In genomic region chr5:7437836-7438235, GRCh38 we compare ENCODE assay signal across 30 cellular contexts. TPM values are rescaled to one million over a fixed set of nuclear protein-coding genes. Genes with fewer than 3 reads are reported as not detected.
"Had no signal": no experiment of that assay in that cellular context is flagged by ENCODE, and none has a peak within 500 bp of the region (broad histone marks: within the 10 kb centered on the region; RNA-seq: fewer than 3 reads in every experiment).

No MANE protein-coding gene starts in this region.

- H3K4me3 ChIP-seq: colonic mucosa, esophagus squamous epithelium, gastroesophageal sphincter, heart right ventricle, left lung, lower lobe of right lung, mucosa of descending colon had no signal

- H3K36me3 ChIP-seq: colonic mucosa, esophagus squamous epithelium, gastroesophageal sphincter, heart right ventricle, left lung, lower lobe of right lung had no signal

- H3K4me3 Mint-ChIP-seq: dendritic cell treated with granulocyte-macrophage colony-stimulating factor and Interleukin-4, amounts not matched to agents 40 ng/mL and 50 ng/mL, for 4 days; effector memory CD8-positive, alpha-beta T cell; endodermal cell; mesothelial cell of epicardium; naive B cell; naive thymus-derived CD8-positive, alpha-beta T cell had no signal

- H3K36me3 Mint-ChIP-seq: mesothelial cell of epicardium; naive B cell; naive thymus-derived CD8-positive, alpha-beta T cell had no signal

- H3K27ac Mint-ChIP-seq: dendritic cell treated with granulocyte-macrophage colony-stimulating factor and Interleukin-4, amounts not matched to agents 40 ng/mL and 50 ng/mL, for 4 days; effector memory CD8-positive, alpha-beta T cell; endodermal cell; mesothelial cell of epicardium; naive B cell; naive thymus-derived CD8-positive, alpha-beta T cell had no signal

- H3K27me3 Mint-ChIP-seq: dendritic cell treated with granulocyte-macrophage colony-stimulating factor and Interleukin-4, amounts not matched to agents 40 ng/mL and 50 ng/mL, for 4 days; effector memory CD8-positive, alpha-beta T cell; naive B cell had no signal

- H3K27ac ChIP-seq: colonic mucosa, epithelial cell of prostate, esophagus squamous epithelium, gastroesophageal sphincter, heart right ventricle, left lung, lower lobe of right lung had no signal

- H3K4me1 Mint-ChIP-seq: endodermal cell; mesothelial cell of epicardium; naive B cell; naive thymus-derived CD8-positive, alpha-beta T cell had no signal

- ATAC-seq: effector memory CD8-positive, alpha-beta T cell; esophagus mucosa; gastroesophageal sphincter; heart right ventricle; left cardiac atrium; left lung; left ventricle myocardium superior; lower lobe of right lung; mucosa of descending colon; naive thymus-derived CD8-positive, alpha-beta T cell had no signal

- DNase-seq: colonic mucosa; cortex of kidney; effector CD8-positive, alpha-beta T cell; effector memory CD8-positive, alpha-beta T cell; endodermal cell; erythroblast; esophagus squamous epithelium; foreskin fibroblast; foreskin melanocyte; heart right ventricle; hippocampal formation; left cardiac atrium; left lung; left ventricle myocardium superior; lower lobe of right lung; mesenchymal stem cell; mucosa of descending colon; naive B cell; naive thymus-derived CD8-positive, alpha-beta T cell had no signal

- H3K27me3 ChIP-seq: colonic mucosa, esophagus squamous epithelium, gastroesophageal sphincter, heart right ventricle, left lung had no signal

- H3K9me3 ChIP-seq: colonic mucosa, esophagus squamous epithelium, gastroesophageal sphincter, lower lobe of right lung, mucosa of descending colon had no signal

- FAIRE-seq: endometrium, islet of Langerhans, keratinocyte had no signal

- H3K4me1 ChIP-seq: colonic mucosa, gastroesophageal sphincter, heart right ventricle, left lung, lower lobe of right lung had no signal

RNA-seq across cellular contexts. Expression of gene ADCY2, which starts 41.9 kb away (rescaled TPM):
- total RNA-seq: dermis microvascular lymphatic vessel endothelial cell; lung microvascular endothelial cell; myocyte; naive thymus-derived CD8-positive, alpha-beta T cell had no signal
